27 cellular contexts compared by ENCODE assay signal in the genomic region with DNA sequence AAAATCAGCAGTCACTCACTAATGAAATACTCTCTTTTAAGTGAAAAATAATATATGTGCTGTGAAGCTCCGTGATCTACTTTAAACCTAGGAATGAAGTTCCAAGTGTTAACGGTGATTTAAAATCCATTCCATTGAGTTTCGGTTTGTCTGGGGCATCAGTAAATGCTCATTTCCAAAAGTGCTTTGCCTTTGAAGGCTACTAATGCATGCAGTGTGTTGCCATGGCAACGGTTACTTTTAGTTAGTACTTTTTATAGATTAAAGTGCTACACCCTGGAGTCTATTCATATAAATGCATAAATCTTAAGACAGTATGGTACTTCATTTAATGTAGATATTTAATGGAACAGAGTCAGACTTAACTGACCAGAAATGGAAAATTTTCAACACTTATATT. TPM values are rescaled to one million over a fixed set of nuclear protein-coding genes. Genes with fewer than 3 reads are reported as not detected.
A peak's percentile ranks its signal among the peaks of the same experiment; 100 is the strongest.
DNase-seq lines count a peak whose midpoint lies in the region; ATAC-seq, FAIRE-seq and TF ChIP-seq lines count a peak whose summit lies in the region.
"Had no signal": no experiment of that assay in that cellular context is flagged by ENCODE, and none has a peak within 500 bp of the region (broad histone marks: within the 10 kb centered on the region; RNA-seq: fewer than 3 reads in every experiment).

No MANE protein-coding gene starts in this region.

- ATAC-seq in HepG2 (no peak), right lobe of liver (no peak), GM18867 (IDR thresholded peaks at IDR 0.05; ENCODE audit: unreplicated experiment) (no peak), HG03469 (IDR thresholded peaks at IDR 0.05; ENCODE audit: unreplicated experiment) (no peak)
- ATAC-seq: Panc1 had no signal

- no peak for DNase-seq in HepG2 (ENCODE audit: low spot score)
- no peak for DNase-seq in right lobe of liver
- no peak for DNase-seq in GOT3 (lab: John Stamatoyannopoulos, UW)
- no peak for DNase-seq in kidney tubule cell (ENCODE audit: low spot score)
- DNase-seq: AML-193; Calu3; CD8-positive, alpha-beta memory T cell; DMS153; Kasumi-1; MG63; NCI-H1417 treated with DMSO at 0.1 percent for 48 hours; NCI-H187; NCI-H2107; NCI-H2227 treated with DMSO at 0.1 percent for 48 hours; NCI-H82; SIG-M5 had no signal

- intact Hi-C loops in HepG2 (cut with micrococcal nuclease; ENCODE audit: unreplicated experiment): no loop called here
- intact Hi-C loops in right lobe of liver (cut with DNase I): no loop called here

- H3K27ac Mint-ChIP-seq in brain: peak overlapping the region in 3 of 5 experiments; percentile 43 to 84 (median 78)
- H3K27ac Mint-ChIP-seq: CD8-positive, alpha-beta memory T cell; IgD-negative memory B cell had no signal

- peaks cover 11% of the 10 kb centered on the region for H3K4me1 Mint-ChIP-seq in brain
- H3K4me1 Mint-ChIP-seq: CD8-positive, alpha-beta memory T cell; IgD-negative memory B cell had no signal

- POLR2A ChIA-PET in HepG2 (lab: Yijun Ruan, JAX): no interaction called here

- H3K9ac ChIP-seq in HepG2 (ENCODE audit: insufficient read depth, low read depth, low read length): no peak overlapping the region

- 3% methylated on average over 4 of the region's 4 CpGs for WGBS in HepG2 (ENCODE audit: low lambda C conversion rate)
- 83% methylated on average over 4 of the region's 4 CpGs for WGBS in right lobe of liver (ENCODE audit: insufficient coverage, low coverage, low lambda C conversion rate, missing lambda C conversion rate)

- H4K20me1 ChIP-seq in HepG2 (ENCODE audit: insufficient read depth, low read length): no peaks in the 10 kb centered on the region

- BruUV-seq in HepG2 (replicated peaks; lab: Mats Ljungman, UMichigan): no TSS peak

- TF ChIP-seq CTCF in HepG2 (CRISPR knock-in tag; IDR thresholded peaks at IDR 0.05) (no peak), right lobe of liver (IDR thresholded peaks at IDR 0.05) (no peak), brain (conservative IDR thresholded peaks at IDR 0.05) (no peak)

- H3K4me1 ChIP-seq in HepG2 (ENCODE audit: insufficient read depth, low read length) (no peaks in the 10 kb centered on the region), right lobe of liver (peaks cover 0 to 13% (median 2%) of the 10 kb centered on the region in 4 donors)

- TF ChIP-seq EP300 in HepG2 (IDR thresholded peaks at IDR 0.05; ENCODE audit: low read depth in 2 of 2, low read length in 2 of 2): no peak
- no peak for TF ChIP-seq EP300 in HepG2 (CRISPR knock-in tag; IDR thresholded peaks at IDR 0.05; ENCODE audit: borderline replicate concordance)

- CTCF ChIA-PET in HepG2 (lab: Yijun Ruan, JAX; ENCODE audit: low intra/inter-chr PET ratio, low total read pairs): no interaction called here

- peak overlapping the region in 1 of 5 experiments; percentile 51 for H3K4me3 Mint-ChIP-seq in brain
- H3K4me3 Mint-ChIP-seq: CD8-positive, alpha-beta memory T cell; IgD-negative memory B cell had no signal

- H3K4me3 ChIP-seq in HepG2 (replicated peaks in 1 of 3; ENCODE audit: insufficient read depth in 1 of 3, low read depth in 2 of 3, low read length in 3 of 3) (no peak overlapping the region), right lobe of liver (no peak overlapping the region)
- H3K4me3 ChIP-seq: MG63 had no signal

- H3K36me3 Mint-ChIP-seq in brain: no peaks in the 10 kb centered on the region

- TF ChIP-seq POLR2A in HepG2 (IDR thresholded peaks at IDR 0.05; ENCODE audit: insufficient read depth in 1 of 2, low read depth in 2 of 2, low read length in 2 of 2) (no peak), right lobe of liver (IDR thresholded peaks at IDR 0.05) (no peak)

- in situ Hi-C loops in HepG2 (cut with HindIII; ENCODE audit: extremely low pct_ligation_motif_present, low pct_unique_long_range_greater_than_20kb): loop anchor here (10.0 kb wide), 1 partner anchor 62 kb away; no protein-coding TSS in a partner anchor

- H2AFZ ChIP-seq in HepG2 (ENCODE audit: low read length): no peak overlapping the region

- no peak overlapping the region for H3K4me2 ChIP-seq in HepG2 (ENCODE audit: low read depth, low read length)

- no peak overlapping the region for H3K27ac ChIP-seq in HepG2 (ENCODE audit: extremely low read length, insufficient read depth, low read length)
- no peak overlapping the region for H3K27ac ChIP-seq in right lobe of liver
- H3K27ac ChIP-seq in layer of hippocampus (ENCODE audit: low read depth, low read length): peak overlapping the region; percentile 0
- H3K27ac ChIP-seq: C4-2B had no signal

- TF ChIP-seq RAD21 in HepG2 (CRISPR knock-in tag; IDR thresholded peaks at IDR 0.05): no peak

- no peaks in the 10 kb centered on the region for H3K27me3 Mint-ChIP-seq in brain
- H3K27me3 Mint-ChIP-seq: IgD-negative memory B cell had no signal

- H3K36me3 ChIP-seq in HepG2 (replicated peaks in 1 of 2; ENCODE audit: control insufficient read depth in 1 of 2, insufficient read depth in 2 of 2, low read length in 2 of 2): no peaks in the 10 kb centered on the region
- H3K36me3 ChIP-seq in right lobe of liver: no peaks in the 10 kb centered on the region
- H3K36me3 ChIP-seq: MG63 had no signal

- FAIRE-seq in HepG2 (lab: Jason Lieb, UNC): no peak
- FAIRE-seq: GM12891 had no signal

- H3K27me3 ChIP-seq in HepG2 (ENCODE audit: control insufficient read depth in 1 of 2, insufficient read depth in 2 of 2, low read length in 2 of 2) (no peaks in the 10 kb centered on the region; a peak in 2 of 5 replicates), right lobe of liver (no peaks in the 10 kb centered on the region), layer of hippocampus (ENCODE audit: control insufficient read depth, insufficient read depth, low read length) (no peaks in the 10 kb centered on the region)
- H3K27me3 ChIP-seq: MG63 had no signal

- H3K79me2 ChIP-seq in HepG2 (ENCODE audit: insufficient read depth, low read length): no peaks in the 10 kb centered on the region

- no peaks in the 10 kb centered on the region for H3K9me3 ChIP-seq in HepG2 (ENCODE audit: low read length)
- no peaks in the 10 kb centered on the region for H3K9me3 ChIP-seq in right lobe of liver

- H3K9me3 Mint-ChIP-seq in brain: peaks cover 0 to 4% (median 3%) of the 10 kb centered on the region in 5 experiments

TF ChIP-seq in HepG2, 621 proteins besides CTCF, POLR2A, EP300 and RAD21:
- TF ChIP-seq STAG1 (CRISPR knock-in tag; IDR thresholded peaks at IDR 0.05) (no peak), RFX1 (IDR thresholded peaks at IDR 0.05) (peak; percentile 31; the same call in 1 of the 2 replicates)

RNA-seq across cellular contexts. Expression of gene GOLGA8J, which starts 46.5 kb away (rescaled TPM):
- total RNA-seq in HepG2 (2016; rRNA removed; fragmentation: Illumina TruSeq; extraction: Trizol): not detected in 2 replicates
- 0.18 TPM in 1 of 2 replicates, not detected in the other for total RNA-seq in HepG2 (2016; cell fraction: cytosol; rRNA removed; fragmentation: Illumina TruSeq; extraction: Trizol; ENCODE audit: low read depth)
- 0.16 TPM in 1 of 2 replicates, not detected in the other for total RNA-seq in HepG2 (2016; cell fraction: insoluble cytoplasmic fraction; rRNA removed; fragmentation: Illumina TruSeq; extraction: Trizol)
- not detected in 2 replicates for total RNA-seq in HepG2 (2016; cell fraction: membrane; rRNA removed; fragmentation: Illumina TruSeq; extraction: Trizol)
- not detected in 2 replicates for total RNA-seq in HepG2 (2016; cell fraction: nucleus; rRNA removed; fragmentation: Illumina TruSeq; extraction: Trizol)
- 0.05 TPM in 1 of 2 replicates, not detected in the other for polyA plus RNA-seq in HepG2 (2011; rRNA removed)
- polyA plus RNA-seq in HepG2 (2011; cell fraction: cytosol; rRNA removed): not detected in 2 replicates
- polyA plus RNA-seq in HepG2 (2011; cell fraction: nucleus; rRNA removed): 0.17 and 0.24 TPM in 2 replicates
- not detected in 2 replicates for polyA plus RNA-seq in HepG2 (2012)
- not detected in 2 replicates for polyA plus RNA-seq in HepG2 (2016; cell fraction: cytosol; fragmentation: Illumina TruSeq; extraction: Trizol; ENCODE audit: low read depth)
- not detected in 2 replicates for polyA plus RNA-seq in HepG2 (2016; cell fraction: insoluble cytoplasmic fraction; fragmentation: Illumina TruSeq; extraction: Trizol; ENCODE audit: low read depth)
- not detected in 2 replicates for polyA plus RNA-seq in HepG2 (2016; cell fraction: membrane; fragmentation: Illumina TruSeq; extraction: Trizol; ENCODE audit: low read depth)
- polyA plus RNA-seq in HepG2 (2016; cell fraction: nucleus; fragmentation: Illumina TruSeq; extraction: Trizol; ENCODE audit: insufficient read depth, low read depth): not detected in 2 replicates
- polyA minus RNA-seq in HepG2 (2011; rRNA and poly(A)+ RNA removed; ENCODE audit: low replicate concordance): not detected in 2 replicates
- not detected in 2 replicates for polyA minus RNA-seq in HepG2 (2011; cell fraction: cytosol; rRNA and poly(A)+ RNA removed)
- not detected in 2 replicates for polyA minus RNA-seq in HepG2 (2011; cell fraction: nucleus; rRNA and poly(A)+ RNA removed)
- under 1 TPM in 3 of 6 experiments, not detected in 3; 0.20 to 0.55 (median 0.23) TPM for total RNA-seq in right lobe of liver
- not detected for polyA plus RNA-seq in brain (ENCODE audit: insufficient read depth, low read depth, low replicate concordance)
- total RNA-seq: Calu3, G401, H4 had no signal
- polyA plus RNA-seq: AG04450; CD8-positive, alpha-beta memory T cell; IgD-negative memory B cell had no signal
